Comparison of ENCODE assay signal across 8 cellular contexts in the genomic region with DNA sequence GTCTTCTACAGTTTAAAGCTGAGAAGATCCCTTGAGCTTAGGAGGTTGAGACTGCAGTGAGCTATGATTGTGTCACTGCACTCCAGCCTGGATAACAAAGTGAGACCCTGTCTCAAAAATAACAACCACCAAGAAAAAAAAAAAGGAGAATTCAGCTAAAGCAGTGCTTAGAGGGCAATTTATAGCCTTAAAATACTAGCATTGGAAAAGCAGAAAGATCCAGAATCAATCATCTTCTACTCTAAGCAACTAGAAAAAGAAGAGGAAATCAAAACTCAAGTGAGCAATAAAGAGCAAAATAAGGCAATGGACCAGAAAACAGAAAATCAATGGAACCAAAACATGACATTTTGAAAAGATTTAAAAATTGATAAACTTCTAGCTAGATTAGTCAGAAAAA. TPM values are rescaled to one million over a fixed set of nuclear protein-coding genes. Genes with fewer than 3 reads are reported as not detected.
DNase-seq lines count a peak whose midpoint lies in the region; ATAC-seq and TF ChIP-seq lines count a peak whose summit lies in the region.

No MANE protein-coding gene starts in this region.

- H3K27ac ChIP-seq in cardiac muscle cell (no peak overlapping the region), urinary bladder (ENCODE audit: low read depth) (no peak overlapping the region)

- ATAC-seq in left cardiac atrium, result no peak

- in situ Hi-C loops in astrocyte of the cerebellum (cut with HindIII; ENCODE audit: low sequenced_read_pairs), result no loop called here

- H3K4me3 ChIP-seq in cardiac muscle cell (peak overlapping the region; percentile 56), astrocyte of the cerebellum (ENCODE audit: low read depth, low read length) (peak overlapping the region; percentile 72), mononuclear cell (ENCODE audit: low read length) (peak overlapping the region; percentile 35), urinary bladder (ENCODE audit: low read depth, low read length) (peak overlapping the region; percentile 95)

- DNase-seq in cardiac muscle cell (ENCODE audit: low read depth in 1 of 2, low spot score in 1 of 2) (no peak), left cardiac atrium (no peak), astrocyte of the cerebellum (ENCODE audit: low read depth) (no peak), KG1 (lab: John Stamatoyannopoulos, UW) (no peak)
- DNase-seq in NK-92 treated with Interleukin-12 subunit alpha and Interleukin-12 subunit beta, amount 100 ng/mL, for 24 hours (lab: John Stamatoyannopoulos, UW), result no peak
- DNase-seq in activated effector memory CD4-positive, alpha-beta T cell treated with Interleukin-2 at 50 U/mL for 16 hours, result no peak

- no peak for TF ChIP-seq CTCF in cardiac muscle cell (IDR thresholded peaks at IDR 0.05; ENCODE audit: low read depth, low read length)
- no peak for TF ChIP-seq CTCF in astrocyte of the cerebellum (IDR thresholded peaks at IDR 0.05; ENCODE audit: low read depth, low read length, missing control alignments)

- H3K4me1 ChIP-seq in cardiac muscle cell (ENCODE audit: low read depth), result peaks cover 9% of the 10 kb centered on the region
- peaks cover 30% of the 10 kb centered on the region for H3K4me1 ChIP-seq in mononuclear cell (ENCODE audit: insufficient read depth, low read length)
- peaks cover 1% of the 10 kb centered on the region for H3K4me1 ChIP-seq in urinary bladder (ENCODE audit: insufficient read depth)

- no peaks in the 10 kb centered on the region for H3K36me3 ChIP-seq in cardiac muscle cell
- H3K36me3 ChIP-seq in urinary bladder (ENCODE audit: insufficient read depth), result no peaks in the 10 kb centered on the region

- no peaks in the 10 kb centered on the region for H3K9me3 ChIP-seq in cardiac muscle cell (ENCODE audit: low read depth)
- peaks cover 18% of the 10 kb centered on the region for H3K9me3 ChIP-seq in mononuclear cell (ENCODE audit: low read depth, low read length)

- intact Hi-C loops in left cardiac atrium (cut with DNase I), result loop anchor here in 1 of 2 donors (5.0 kb wide), 2 partner anchors 61 to 79 kb away; a partner anchor contains a TSS

- H3K27me3 ChIP-seq in cardiac muscle cell (no peaks in the 10 kb centered on the region), mononuclear cell (ENCODE audit: insufficient read depth, low read length) (no peaks in the 10 kb centered on the region)

RNA-seq across cellular contexts. Expression of a gene that starts 0.6 kb away (rescaled TPM):
- total RNA-seq in cardiac muscle cell (6.5 and 7.4 TPM in 2 replicates), left cardiac atrium (1 to 10 TPM; 3.8 to 6.1 TPM), mononuclear cell (14.7 TPM), urinary bladder (29.0 TPM)
- polyA plus RNA-seq in cardiac muscle cell (3.3 and 5.5 TPM in 2 replicates), urinary bladder (8.3 TPM)

Comparison
In these comparisons a context has a peak if more than half of its experiments do, and no peak if none do; other contexts are left out.
1. H3K4me3 ChIP-seq: peak in every context shown above with its lines; median percentile 95 in urinary bladder; 72 in astrocyte of the cerebellum; 56 in cardiac muscle cell; 35 in mononuclear cell.